In genomic region chr5:35146386-35146785, GRCh38 we compare ENCODE assay signal across 25 cellular contexts.
DNase-seq lines count a peak whose midpoint lies in the region; ATAC-seq and TF ChIP-seq lines count a peak whose summit lies in the region.
"Had no signal": no experiment of that assay in that cellular context is flagged by ENCODE, and none has a peak within 500 bp of the region (broad histone marks: within the 10 kb centered on the region; RNA-seq: fewer than 3 reads in every experiment).

No MANE protein-coding gene starts in this region.

- H3K27ac Mint-ChIP-seq in WTC11 = no peak overlapping the region

- H3K4me1 Mint-ChIP-seq in WTC11 = peaks cover 23% of the 10 kb centered on the region

- H3K9me3 Mint-ChIP-seq in WTC11 = peaks cover 3% of the 10 kb centered on the region; the same call in 1 of the 2 replicates

- H3K4me1 ChIP-seq in mesodermal cell (ENCODE audit: control insufficient read depth, insufficient read depth, low read length, poor library complexity, severe bottlenecking) = no peaks in the 10 kb centered on the region

- ATAC-seq in WTC11 (peak; percentile 78), HG02610 (IDR thresholded peaks at IDR 0.05; ENCODE audit: unreplicated experiment) (no peak)
- ATAC-seq: HCT116, HepG2 had no signal

- 58% methylated on average over 2 of the region's 4 CpGs; no CpG with 5 or more reads in 1 of the 2 experiments for WGBS in mesodermal cell (ENCODE audit: insufficient coverage in 2 of 2), 2 experiments

- H3K36me3 ChIP-seq in mesodermal cell (ENCODE audit: control insufficient read depth, insufficient read depth, low read length) = no peaks in the 10 kb centered on the region

- H3K27me3 Mint-ChIP-seq in WTC11 (ENCODE audit: low read depth) = no peaks in the 10 kb centered on the region

- POLR2A ChIA-PET in WTC11 (lab: Charles Lee) = no interaction called here

- no peaks in the 10 kb centered on the region for H3K9me3 ChIP-seq in mesodermal cell (ENCODE audit: control insufficient read depth, low read length)

- peaks cover 2% of the 10 kb centered on the region; the same call in 1 of the 2 replicates for H3K36me3 Mint-ChIP-seq in WTC11

- peak; percentile 3 for DNase-seq in EH (ENCODE audit: low read depth)
- DNase-seq in M059J (ENCODE audit: low read depth) = peak; percentile 20
- no peak for DNase-seq in WTC11 (ENCODE audit: low spot score)
- DNase-seq in SHP77 (lab: John Stamatoyannopoulos, UW) = no peak
- no peak for DNase-seq in NCI-H2227 treated with DMSO at 0.1 percent for 48 hours (lab: John Stamatoyannopoulos, UW)
- no peak for DNase-seq in stimulated activated naive CD4-positive, alpha-beta T cell (lab: John Stamatoyannopoulos, UW)
- DNase-seq: DMS153; DND-41; Karpas-422; NCI-H1105; NCI-H146; NCI-H2029; NCI-H446 treated with DMSO at 0.1 percent for 48 hours; NCI-H526; NCI-H82; NK-92 treated with Interleukin-12 subunit alpha and Interleukin-12 subunit beta, amount 100 ng/mL, for 24 hours; SHP77 treated with DMSO at 0.1 percent for 48 hours had no signal

- CTCF ChIA-PET in WTC11 (lab: Charles Lee) = no interaction called here

- H3K4me3 Mint-ChIP-seq in WTC11 = no peak overlapping the region

- H3K4me3 ChIP-seq in mesodermal cell (ENCODE audit: extremely low read depth, insufficient read depth, low read length, poor library complexity, severe bottlenecking) = no peak overlapping the region
- H3K4me3 ChIP-seq: SK-N-MC had no signal

- peak overlapping the region; percentile 26 for H3K27ac ChIP-seq in mesodermal cell (ENCODE audit: low read depth, low read length, severe bottlenecking)
- H3K27ac ChIP-seq: 22Rv1, HL-60, RWPE1, SK-N-MC had no signal

- no peak for TF ChIP-seq CTCF in WTC11 (IDR thresholded peaks at IDR 0.05)

TF ChIP-seq in WTC11, 78 proteins besides CTCF, POLR2A, EP300 and RAD21:
- TF ChIP-seq E2F4 (CRISPR knock-in tag; IDR thresholded peaks at IDR 0.05; ENCODE audit: borderline replicate concordance, low read depth) = no peak
- no peak for TF ChIP-seq ZNF416 (CRISPR knock-in tag; IDR thresholded peaks at IDR 0.05)
- no peak for TF ChIP-seq ZNF671 (CRISPR knock-in tag; IDR thresholded peaks at IDR 0.05)
- no peak for TF ChIP-seq GABPB1 (CRISPR knock-in tag; IDR thresholded peaks at IDR 0.05)
- no peak for TF ChIP-seq FOXP1 (CRISPR knock-in tag; IDR thresholded peaks at IDR 0.05; ENCODE audit: borderline replicate concordance)
- TF ChIP-seq SMAD3 (CRISPR knock-in tag; IDR thresholded peaks at IDR 0.05; ENCODE audit: borderline replicate concordance) = no peak
- no peak for TF ChIP-seq NFYB (CRISPR knock-in tag; conservative IDR thresholded peaks at IDR 0.05; ENCODE audit: low read depth)
- no peak for TF ChIP-seq GTF2I (CRISPR knock-in tag; conservative IDR thresholded peaks at IDR 0.05)

Comparison
In these comparisons a context has a peak if more than half of its experiments do, and no peak if none do; other contexts are left out.
1. DNase-seq: peak in EH (single experiment) and M059J (single experiment); none in WTC11 (single experiment), SHP77 (0 of 2), NCI-H2227 treated with DMSO at 0.1 percent for 48 hours (single experiment) and stimulated activated naive CD4-positive, alpha-beta T cell (0 of 6).